ENCODE assay signal across 1 cellular context in the genomic region with DNA sequence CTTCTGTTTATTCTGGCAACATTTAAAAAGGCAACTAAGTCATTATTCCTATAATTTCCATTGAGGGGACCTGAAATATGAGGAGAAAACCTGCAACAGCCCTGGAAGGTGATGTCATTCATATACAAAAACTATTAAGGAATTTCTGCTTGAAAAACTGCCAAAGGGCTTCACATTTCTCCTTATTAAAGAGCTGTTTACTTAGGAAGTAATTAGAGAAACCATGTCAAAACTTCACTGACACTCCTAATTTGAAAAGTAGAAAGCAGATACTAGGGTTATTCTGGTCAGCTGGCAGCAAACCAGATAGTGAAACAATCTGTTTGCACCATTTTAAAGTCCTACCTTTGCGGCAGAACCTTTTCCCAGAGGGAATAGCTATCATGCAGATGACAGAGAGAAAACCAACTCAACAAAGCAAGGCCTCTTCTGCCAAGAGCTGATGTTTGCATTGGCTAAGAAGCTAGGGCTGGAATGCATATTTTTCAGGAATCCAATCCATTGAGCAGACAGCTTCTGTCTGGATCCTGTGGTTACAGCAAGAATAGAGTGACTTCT.
TF ChIP-seq lines count a peak whose summit lies in the region.

No MANE protein-coding gene starts in this region.

TF ChIP-seq in IMR-90, 13 proteins besides CTCF, POLR2A, EP300 and RAD21 (continued from another document):
- TF ChIP-seq, protein P1, sequence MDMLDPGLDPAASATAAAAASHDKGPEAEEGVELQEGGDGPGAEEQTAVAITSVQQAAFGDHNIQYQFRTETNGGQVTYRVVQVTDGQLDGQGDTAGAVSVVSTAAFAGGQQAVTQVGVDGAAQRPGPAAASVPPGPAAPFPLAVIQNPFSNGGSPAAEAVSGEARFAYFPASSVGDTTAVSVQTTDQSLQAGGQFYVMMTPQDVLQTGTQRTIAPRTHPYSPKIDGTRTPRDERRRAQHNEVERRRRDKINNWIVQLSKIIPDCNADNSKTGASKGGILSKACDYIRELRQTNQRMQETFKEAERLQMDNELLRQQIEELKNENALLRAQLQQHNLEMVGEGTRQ (IDR thresholded peaks at IDR 0.05; ENCODE audit: low read depth, low read length): no peak
- TF ChIP-seq RFX5 (IDR thresholded peaks at IDR 0.05; ENCODE audit: low read depth, low read length) (no peak), CEBPB (IDR thresholded peaks at IDR 0.05; ENCODE audit: low read depth, low read length) (no peak), MXI1 (IDR thresholded peaks at IDR 0.05; ENCODE audit: borderline replicate concordance, low read depth, low read length) (no peak), NFE2L2 (IDR thresholded peaks at IDR 0.05; ENCODE audit: low read depth, low read length) (no peak)
